Comparison of ENCODE assay signal across 24 cellular contexts in the genomic region with DNA sequence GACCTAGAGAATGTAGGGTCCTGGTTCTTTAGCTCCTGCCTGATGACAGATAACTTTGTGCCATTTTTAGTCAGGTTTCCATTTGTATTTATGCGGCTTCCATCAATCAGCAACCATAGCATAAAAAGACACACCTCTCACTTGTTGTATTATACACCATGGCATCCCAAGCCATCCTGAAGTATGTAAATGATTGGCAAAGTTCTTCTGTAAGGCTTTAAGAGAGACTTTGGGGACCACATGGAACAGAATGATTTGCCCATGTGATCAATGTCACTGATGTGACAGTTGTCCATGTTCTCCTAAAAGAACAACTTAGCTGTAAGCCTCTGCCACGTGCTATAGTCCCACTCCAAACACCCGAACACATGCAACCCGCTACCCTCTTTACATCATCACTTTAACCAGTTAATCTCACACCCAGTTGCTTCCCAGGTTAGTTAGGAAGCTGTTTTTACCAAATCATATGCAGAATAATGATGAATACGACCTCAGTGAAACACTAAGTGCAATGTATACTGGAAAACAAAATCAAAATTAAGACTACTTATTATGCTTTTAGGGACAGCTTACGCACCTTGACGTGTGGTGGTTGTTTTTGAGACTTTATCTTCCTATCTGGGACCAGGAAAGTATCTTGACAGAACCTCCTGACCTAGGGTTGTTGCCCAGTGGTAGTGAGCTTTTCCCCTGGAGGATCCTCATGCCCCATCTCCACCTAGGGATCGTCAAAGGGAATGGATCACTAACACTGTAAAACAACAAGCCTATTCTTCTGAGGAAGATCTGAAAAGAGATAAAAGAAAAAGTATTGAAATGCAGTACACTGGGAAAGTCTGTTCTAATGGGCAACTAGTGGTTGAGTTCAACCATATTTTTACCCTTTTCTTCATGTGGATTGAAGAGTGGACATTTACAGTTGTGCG. TPM values are rescaled to one million over a fixed set of nuclear protein-coding genes. Genes with fewer than 3 reads are reported as not detected.
DNase-seq lines count a peak whose midpoint lies in the region; ATAC-seq, FAIRE-seq and TF ChIP-seq lines count a peak whose summit lies in the region.
"Had no signal": no experiment of that assay in that cellular context is flagged by ENCODE, and none has a peak within 500 bp of the region (broad histone marks: within the 10 kb centered on the region; RNA-seq: fewer than 3 reads in every experiment).

No MANE protein-coding gene starts in this region.

- CTCF ChIA-PET in HEK293T (lab: Yijun Ruan, JAX): no interaction called here

- no peaks in the 10 kb centered on the region for H3K9me3 Mint-ChIP-seq in activated CD4-positive, alpha-beta T cell treated with anti-CD3 and anti-CD28 coated beads, Interleukin-2, amount 10 ng/mL, durations not matched to agents 24 days and 14 days
- no peaks in the 10 kb centered on the region for H3K9me3 Mint-ChIP-seq in endodermal cell
- H3K9me3 Mint-ChIP-seq: CD4-positive, alpha-beta memory T cell; HFFc6; IgD-negative memory B cell had no signal

- no peaks in the 10 kb centered on the region for H3K4me1 ChIP-seq in endodermal cell (ENCODE audit: control insufficient read depth, insufficient read depth, low read length)
- H3K4me1 ChIP-seq: BLaER1, HAP-1 had no signal

- intact Hi-C loops in activated CD4-positive, alpha-beta T cell treated with anti-CD3 and anti-CD28 coated beads, Interleukin-2, amount 10 ng/mL, durations not matched to agents 24 days and 14 days (cut with micrococcal nuclease): no loop called here

- POLR2A ChIA-PET in HEK293T (lab: Yijun Ruan, JAX): interaction anchor here (0.8 to 2.5 kb wide), 3 partner anchors 10 to 20 kb away, joined by 3 to 9 read pairs (median 4); no protein-coding TSS in a partner anchor

- H3K27me3 Mint-ChIP-seq in activated CD4-positive, alpha-beta T cell treated with anti-CD3 and anti-CD28 coated beads, Interleukin-2, amount 10 ng/mL, durations not matched to agents 24 days and 14 days: no peaks in the 10 kb centered on the region
- H3K27me3 Mint-ChIP-seq in endodermal cell (ENCODE audit: insufficient read depth): peaks cover 8% of the 10 kb centered on the region
- H3K27me3 Mint-ChIP-seq: IgD-negative memory B cell had no signal

- H3K4me3 Mint-ChIP-seq in activated CD4-positive, alpha-beta T cell treated with anti-CD3 and anti-CD28 coated beads, Interleukin-2, amount 10 ng/mL, durations not matched to agents 24 days and 14 days: no peak overlapping the region
- H3K4me3 Mint-ChIP-seq in endodermal cell: no peak overlapping the region
- H3K4me3 Mint-ChIP-seq: CD4-positive, alpha-beta memory T cell; HFFc6; IgD-negative memory B cell had no signal

- H3K27ac Mint-ChIP-seq in activated CD4-positive, alpha-beta T cell treated with anti-CD3 and anti-CD28 coated beads, Interleukin-2, amount 10 ng/mL, durations not matched to agents 24 days and 14 days: peak overlapping the region; percentile 43
- no peak overlapping the region for H3K27ac Mint-ChIP-seq in endodermal cell
- H3K27ac Mint-ChIP-seq: CD4-positive, alpha-beta memory T cell; HFFc6; IgD-negative memory B cell had no signal

- no peaks in the 10 kb centered on the region for H3K9me3 ChIP-seq in endodermal cell (ENCODE audit: control insufficient read depth, low read length)
- H3K9me3 ChIP-seq: BLaER1, HAP-1 had no signal

- no peak for TF ChIP-seq POLR2A in GM18505 (IDR thresholded peaks at IDR 0.05; ENCODE audit: borderline replicate concordance, extremely low read depth, insufficient read depth, insufficient read length)

- no peak for FAIRE-seq in urothelium cell line (lab: Jason Lieb, UNC)
- FAIRE-seq: GM12878, GM18507, HTR-8/SVneo had no signal

- no peaks in the 10 kb centered on the region for H3K27me3 ChIP-seq in endodermal cell (ENCODE audit: control insufficient read depth, insufficient read depth, low read length, poor library complexity, severe bottlenecking)
- H3K27me3 ChIP-seq: BLaER1 had no signal

- no peak overlapping the region for H3K27ac ChIP-seq in endodermal cell (ENCODE audit: low read depth, low read length)
- H3K27ac ChIP-seq: 22Rv1, BLaER1, GM23248 had no signal

- peak; percentile 54 for TF ChIP-seq CTCF in endodermal cell (conservative IDR thresholded peaks at IDR 0.05)

- 93% methylated on average over 8 of the region's 9 CpGs; no CpG with 5 or more reads in 1 of the 2 experiments for WGBS in endodermal cell (ENCODE audit: insufficient coverage in 1 of 2, insufficient read length in 1 of 2), 2 experiments

- H3K4me3 ChIP-seq in endodermal cell (ENCODE audit: low read length): no peak overlapping the region
- H3K4me3 ChIP-seq: BLaER1, GM12878, GM23248, HAP-1 had no signal

- no peak for DNase-seq in activated CD4-positive, alpha-beta T cell treated with anti-CD3 and anti-CD28 coated beads, Interleukin-2, amount 10 ng/mL, durations not matched to agents 24 days and 14 days
- no peak for DNase-seq in activated CD4-positive, alpha-beta T cell treated with anti-CD3 and anti-CD28 coated beads, Interleukin-2, amount 50 U/mL, for 48 hours
- DNase-seq in HEK293T (ENCODE audit: extremely low spot score): no peak
- DNase-seq in endodermal cell: no peak
- no peak for DNase-seq in urothelium cell line (ENCODE audit: low spot score)
- DNase-seq in activated CD4-positive, alpha-beta T cell treated with anti-CD3 and anti-CD28 coated beads for 4 hours: no peak
- DNase-seq: Calu3; CD4-positive, alpha-beta memory T cell; DMS53; DND-41; EL; GM23248; HFFc6; KBM-7 had no signal

- ATAC-seq in GM18505 (IDR thresholded peaks at IDR 0.05; ENCODE audit: unreplicated experiment): no peak
- ATAC-seq: GM12878 had no signal

- no peaks in the 10 kb centered on the region for H3K36me3 ChIP-seq in endodermal cell (ENCODE audit: control insufficient read depth, insufficient read depth, low read length)
- H3K36me3 ChIP-seq: HAP-1 had no signal

- no peaks in the 10 kb centered on the region for H3K4me1 Mint-ChIP-seq in activated CD4-positive, alpha-beta T cell treated with anti-CD3 and anti-CD28 coated beads, Interleukin-2, amount 10 ng/mL, durations not matched to agents 24 days and 14 days
- H3K4me1 Mint-ChIP-seq in endodermal cell: peaks cover 2% of the 10 kb centered on the region

- no peaks in the 10 kb centered on the region for H3K36me3 Mint-ChIP-seq in activated CD4-positive, alpha-beta T cell treated with anti-CD3 and anti-CD28 coated beads, Interleukin-2, amount 10 ng/mL, durations not matched to agents 24 days and 14 days (ENCODE audit: low read depth)
- H3K36me3 Mint-ChIP-seq in endodermal cell (ENCODE audit: low read depth): no peaks in the 10 kb centered on the region

- H3K9ac ChIP-seq in endodermal cell (ENCODE audit: extremely low read depth, low read length, poor library complexity, severe bottlenecking): no peak overlapping the region
- H3K9ac ChIP-seq: BLaER1, GM23248 had no signal

TF ChIP-seq in HEK293T, 16 proteins besides CTCF, POLR2A, EP300 and RAD21:
- TF ChIP-seq SUZ12 (IDR thresholded peaks at IDR 0.05): no peak
- peak; percentile 26; the same call in 1 of the 2 replicates for TF ChIP-seq L3MBTL2 (conservative IDR thresholded peaks at IDR 0.05)
- TF ChIP-seq, protein P1, sequence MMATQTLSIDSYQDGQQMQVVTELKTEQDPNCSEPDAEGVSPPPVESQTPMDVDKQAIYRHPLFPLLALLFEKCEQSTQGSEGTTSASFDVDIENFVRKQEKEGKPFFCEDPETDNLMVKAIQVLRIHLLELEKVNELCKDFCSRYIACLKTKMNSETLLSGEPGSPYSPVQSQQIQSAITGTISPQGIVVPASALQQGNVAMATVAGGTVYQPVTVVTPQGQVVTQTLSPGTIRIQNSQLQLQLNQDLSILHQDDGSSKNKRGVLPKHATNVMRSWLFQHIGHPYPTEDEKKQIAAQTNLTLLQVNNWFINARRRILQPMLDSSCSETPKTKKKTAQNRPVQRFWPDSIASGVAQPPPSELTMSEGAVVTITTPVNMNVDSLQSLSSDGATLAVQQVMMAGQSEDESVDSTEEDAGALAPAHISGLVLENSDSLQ (IDR thresholded peaks at IDR 0.05): peak; percentile 43; the same call in 1 of the 2 replicates
TF ChIP-seq in HEK293T: peak in this region for 2.

RNA-seq across cellular contexts. Expression of a gene that starts 21.8 kb away (rescaled TPM):
- not detected in 2 replicates for total RNA-seq in activated CD4-positive, alpha-beta T cell treated with anti-CD3 and anti-CD28 coated beads, Interleukin-2, amount 10 ng/mL, durations not matched to agents 24 days and 14 days
- under 1 TPM in 1 of 2 donors, not detected in 1; 0.02 TPM for total RNA-seq in endodermal cell
- polyA plus RNA-seq in endodermal cell (2013, experiment 1 of 2): 0.14 TPM
- not detected for polyA plus RNA-seq in endodermal cell (2013, experiment 2 of 2)
- total RNA-seq: CD4-positive, alpha-beta memory T cell; G401; GM23248; H4; HFFc6 had no signal
- polyA plus RNA-seq: GM23248 had no signal
